1 cellular context compared by ENCODE assay signal in the genomic region with DNA sequence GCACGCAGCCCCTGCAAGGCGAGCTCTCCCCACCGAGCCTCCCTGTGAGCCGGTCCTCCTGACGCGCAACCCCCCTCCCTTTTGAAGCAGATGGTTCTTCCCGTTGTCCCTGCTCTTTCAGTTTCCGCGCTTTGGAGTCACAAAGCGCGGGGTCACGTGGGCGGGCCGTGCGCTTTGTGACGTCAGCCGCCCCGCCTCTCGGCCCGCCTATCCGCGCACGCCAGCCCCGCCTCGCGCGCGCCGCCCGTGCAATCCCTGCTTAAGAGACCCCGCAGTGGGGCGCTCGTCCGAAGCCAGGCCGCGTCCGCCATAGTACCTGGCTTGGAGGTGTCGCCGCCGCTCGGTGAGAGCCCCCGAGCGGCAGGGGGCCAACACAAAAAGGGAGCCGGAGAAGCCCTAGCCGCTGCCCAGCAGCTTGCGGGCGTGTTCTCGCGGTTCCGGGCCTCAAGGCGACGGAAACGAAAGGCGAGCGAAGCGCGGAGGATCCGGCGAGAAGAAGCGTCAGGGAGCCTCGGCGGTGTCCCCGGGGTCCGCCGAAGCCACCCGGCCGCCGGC.
TF ChIP-seq lines count a peak whose summit lies in the region.

A gene with protein sequence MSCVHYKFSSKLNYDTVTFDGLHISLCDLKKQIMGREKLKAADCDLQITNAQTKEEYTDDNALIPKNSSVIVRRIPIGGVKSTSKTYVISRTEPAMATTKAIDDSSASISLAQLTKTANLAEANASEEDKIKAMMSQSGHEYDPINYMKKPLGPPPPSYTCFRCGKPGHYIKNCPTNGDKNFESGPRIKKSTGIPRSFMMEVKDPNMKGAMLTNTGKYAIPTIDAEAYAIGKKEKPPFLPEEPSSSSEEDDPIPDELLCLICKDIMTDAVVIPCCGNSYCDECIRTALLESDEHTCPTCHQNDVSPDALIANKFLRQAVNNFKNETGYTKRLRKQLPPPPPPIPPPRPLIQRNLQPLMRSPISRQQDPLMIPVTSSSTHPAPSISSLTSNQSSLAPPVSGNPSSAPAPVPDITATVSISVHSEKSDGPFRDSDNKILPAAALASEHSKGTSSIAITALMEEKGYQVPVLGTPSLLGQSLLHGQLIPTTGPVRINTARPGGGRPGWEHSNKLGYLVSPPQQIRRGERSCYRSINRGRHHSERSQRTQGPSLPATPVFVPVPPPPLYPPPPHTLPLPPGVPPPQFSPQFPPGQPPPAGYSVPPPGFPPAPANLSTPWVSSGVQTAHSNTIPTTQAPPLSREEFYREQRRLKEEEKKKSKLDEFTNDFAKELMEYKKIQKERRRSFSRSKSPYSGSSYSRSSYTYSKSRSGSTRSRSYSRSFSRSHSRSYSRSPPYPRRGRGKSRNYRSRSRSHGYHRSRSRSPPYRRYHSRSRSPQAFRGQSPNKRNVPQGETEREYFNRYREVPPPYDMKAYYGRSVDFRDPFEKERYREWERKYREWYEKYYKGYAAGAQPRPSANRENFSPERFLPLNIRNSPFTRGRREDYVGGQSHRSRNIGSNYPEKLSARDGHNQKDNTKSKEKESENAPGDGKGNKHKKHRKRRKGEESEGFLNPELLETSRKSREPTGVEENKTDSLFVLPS (N-terminal part only) (plus strand): TSS at position 272 of the 555 bp plus-strand sequence. CDS start 1,061 bp downstream, outside the sequence.

TF ChIP-seq in HepG2, 621 proteins besides CTCF, POLR2A, EP300 and RAD21 (continued from another document and continues in another):
- TF ChIP-seq PTBP1 (IDR thresholded peaks at IDR 0.05; ENCODE audit: low read depth, low read length, poor library complexity, severe bottlenecking) (peak; percentile 82), ZFP62 (CRISPR knock-in tag; IDR thresholded peaks at IDR 0.05) (no peak), ZNF670 (CRISPR knock-in tag; IDR thresholded peaks at IDR 0.05; ENCODE audit: borderline replicate concordance) (peak; percentile 97), MATR3 (CRISPR knock-in tag; IDR thresholded peaks at IDR 0.05) (no peak; the same call in 1 of the 2 replicates), ZNF282 (IDR thresholded peaks at IDR 0.05; ENCODE audit: partially characterized antibody) (no peak), ZNF788 (CRISPR knock-in tag; IDR thresholded peaks at IDR 0.05; ENCODE audit: borderline replicate concordance) (peak; percentile 86), ZNF160 (CRISPR knock-in tag; IDR thresholded peaks at IDR 0.05) (no peak; the same call in 1 of the 2 replicates), ZNF501 (CRISPR knock-in tag; IDR thresholded peaks at IDR 0.05) (peak; percentile 95), ZNF138 (CRISPR knock-in tag; IDR thresholded peaks at IDR 0.05; ENCODE audit: low read depth) (peak; percentile 82; the same call in 1 of the 2 replicates), HOXD1 (CRISPR knock-in tag; IDR thresholded peaks at IDR 0.05) (no peak), ZNF234 (CRISPR knock-in tag; conservative IDR thresholded peaks at IDR 0.05) (no peak), CEBPG (CRISPR knock-in tag; IDR thresholded peaks at IDR 0.05) (peak; percentile 54), ZNF33B (CRISPR knock-in tag; IDR thresholded peaks at IDR 0.05) (peak; percentile 96), SMC3 (IDR thresholded peaks at IDR 0.05; ENCODE audit: low read length) (no peak), NR2F1 (CRISPR knock-in tag; IDR thresholded peaks at IDR 0.05) (peak; percentile 11 to 66; a peak in 1 of 4 replicates), BCL6 (CRISPR knock-in tag; IDR thresholded peaks at IDR 0.05) (peak; percentile 65), NR2F2 (IDR thresholded peaks at IDR 0.05; ENCODE audit: borderline replicate concordance, low read depth) (peak; percentile 55; the same call in 1 of the 2 replicates), ZNF256 (CRISPR knock-in tag; conservative IDR thresholded peaks at IDR 0.05) (no peak), GATAD1 (CRISPR knock-in tag; IDR thresholded peaks at IDR 0.05) (peak; percentile 70), REL (CRISPR knock-in tag; conservative IDR thresholded peaks at IDR 0.05) (no peak; the same call in 1 of the 2 replicates), ZNF652 (CRISPR knock-in tag; IDR thresholded peaks at IDR 0.05; ENCODE audit: borderline replicate concordance, low read depth) (no peak; the same call in 1 of the 2 replicates), ZNF350 (CRISPR knock-in tag; IDR thresholded peaks at IDR 0.05; ENCODE audit: borderline replicate concordance, low read depth) (0 out of 2 replicates have a peak, but pooled peaks have one; percentile 78), POGZ (CRISPR knock-in tag; IDR thresholded peaks at IDR 0.05) (peak; percentile 93), DPF2 (CRISPR knock-in tag; IDR thresholded peaks at IDR 0.05; ENCODE audit: borderline replicate concordance, low read depth) (no peak), MAFK (conservative IDR thresholded peaks at IDR 0.05 in 1 of 2, IDR thresholded peaks at IDR 0.05 in 1 of 2; ENCODE audit: low read length in 2 of 2) (no peak; a peak in 1 of 4 replicates)
- TF ChIP-seq, protein P1, sequence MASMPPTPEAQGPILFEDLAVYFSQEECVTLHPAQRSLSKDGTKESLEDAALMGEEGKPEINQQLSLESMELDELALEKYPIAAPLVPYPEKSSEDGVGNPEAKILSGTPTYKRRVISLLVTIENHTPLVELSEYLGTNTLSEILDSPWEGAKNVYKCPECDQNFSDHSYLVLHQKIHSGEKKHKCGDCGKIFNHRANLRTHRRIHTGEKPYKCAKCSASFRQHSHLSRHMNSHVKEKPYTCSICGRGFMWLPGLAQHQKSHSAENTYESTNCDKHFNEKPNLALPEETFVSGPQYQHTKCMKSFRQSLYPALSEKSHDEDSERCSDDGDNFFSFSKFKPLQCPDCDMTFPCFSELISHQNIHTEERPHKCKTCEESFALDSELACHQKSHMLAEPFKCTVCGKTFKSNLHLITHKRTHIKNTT (CRISPR knock-in tag; IDR thresholded peaks at IDR 0.05) = no peak
- TF ChIP-seq, protein P2, sequence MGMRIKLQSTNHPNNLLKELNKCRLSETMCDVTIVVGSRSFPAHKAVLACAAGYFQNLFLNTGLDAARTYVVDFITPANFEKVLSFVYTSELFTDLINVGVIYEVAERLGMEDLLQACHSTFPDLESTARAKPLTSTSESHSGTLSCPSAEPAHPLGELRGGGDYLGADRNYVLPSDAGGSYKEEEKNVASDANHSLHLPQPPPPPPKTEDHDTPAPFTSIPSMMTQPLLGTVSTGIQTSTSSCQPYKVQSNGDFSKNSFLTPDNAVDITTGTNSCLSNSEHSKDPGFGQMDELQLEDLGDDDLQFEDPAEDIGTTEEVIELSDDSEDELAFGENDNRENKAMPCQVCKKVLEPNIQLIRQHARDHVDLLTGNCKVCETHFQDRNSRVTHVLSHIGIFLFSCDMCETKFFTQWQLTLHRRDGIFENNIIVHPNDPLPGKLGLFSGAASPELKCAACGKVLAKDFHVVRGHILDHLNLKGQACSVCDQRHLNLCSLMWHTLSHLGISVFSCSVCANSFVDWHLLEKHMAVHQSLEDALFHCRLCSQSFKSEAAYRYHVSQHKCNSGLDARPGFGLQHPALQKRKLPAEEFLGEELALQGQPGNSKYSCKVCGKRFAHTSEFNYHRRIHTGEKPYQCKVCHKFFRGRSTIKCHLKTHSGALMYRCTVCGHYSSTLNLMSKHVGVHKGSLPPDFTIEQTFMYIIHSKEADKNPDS (CRISPR knock-in tag; IDR thresholded peaks at IDR 0.05) = peak; percentile 90
- TF ChIP-seq, protein P3, sequence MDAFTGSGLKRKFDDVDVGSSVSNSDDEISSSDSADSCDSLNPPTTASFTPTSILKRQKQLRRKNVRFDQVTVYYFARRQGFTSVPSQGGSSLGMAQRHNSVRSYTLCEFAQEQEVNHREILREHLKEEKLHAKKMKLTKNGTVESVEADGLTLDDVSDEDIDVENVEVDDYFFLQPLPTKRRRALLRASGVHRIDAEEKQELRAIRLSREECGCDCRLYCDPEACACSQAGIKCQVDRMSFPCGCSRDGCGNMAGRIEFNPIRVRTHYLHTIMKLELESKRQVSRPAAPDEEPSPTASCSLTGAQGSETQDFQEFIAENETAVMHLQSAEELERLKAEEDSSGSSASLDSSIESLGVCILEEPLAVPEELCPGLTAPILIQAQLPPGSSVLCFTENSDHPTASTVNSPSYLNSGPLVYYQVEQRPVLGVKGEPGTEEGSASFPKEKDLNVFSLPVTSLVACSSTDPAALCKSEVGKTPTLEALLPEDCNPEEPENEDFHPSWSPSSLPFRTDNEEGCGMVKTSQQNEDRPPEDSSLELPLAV (CRISPR knock-in tag; conservative IDR thresholded peaks at IDR 0.05; ENCODE audit: low read depth) = no peak; the same call in 1 of the 2 replicates
- TF ChIP-seq, protein P4, sequence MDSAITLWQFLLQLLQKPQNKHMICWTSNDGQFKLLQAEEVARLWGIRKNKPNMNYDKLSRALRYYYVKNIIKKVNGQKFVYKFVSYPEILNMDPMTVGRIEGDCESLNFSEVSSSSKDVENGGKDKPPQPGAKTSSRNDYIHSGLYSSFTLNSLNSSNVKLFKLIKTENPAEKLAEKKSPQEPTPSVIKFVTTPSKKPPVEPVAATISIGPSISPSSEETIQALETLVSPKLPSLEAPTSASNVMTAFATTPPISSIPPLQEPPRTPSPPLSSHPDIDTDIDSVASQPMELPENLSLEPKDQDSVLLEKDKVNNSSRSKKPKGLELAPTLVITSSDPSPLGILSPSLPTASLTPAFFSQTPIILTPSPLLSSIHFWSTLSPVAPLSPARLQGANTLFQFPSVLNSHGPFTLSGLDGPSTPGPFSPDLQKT (CRISPR knock-in tag; IDR thresholded peaks at IDR 0.05; ENCODE audit: borderline replicate concordance) = no peak
- TF ChIP-seq, protein P5, sequence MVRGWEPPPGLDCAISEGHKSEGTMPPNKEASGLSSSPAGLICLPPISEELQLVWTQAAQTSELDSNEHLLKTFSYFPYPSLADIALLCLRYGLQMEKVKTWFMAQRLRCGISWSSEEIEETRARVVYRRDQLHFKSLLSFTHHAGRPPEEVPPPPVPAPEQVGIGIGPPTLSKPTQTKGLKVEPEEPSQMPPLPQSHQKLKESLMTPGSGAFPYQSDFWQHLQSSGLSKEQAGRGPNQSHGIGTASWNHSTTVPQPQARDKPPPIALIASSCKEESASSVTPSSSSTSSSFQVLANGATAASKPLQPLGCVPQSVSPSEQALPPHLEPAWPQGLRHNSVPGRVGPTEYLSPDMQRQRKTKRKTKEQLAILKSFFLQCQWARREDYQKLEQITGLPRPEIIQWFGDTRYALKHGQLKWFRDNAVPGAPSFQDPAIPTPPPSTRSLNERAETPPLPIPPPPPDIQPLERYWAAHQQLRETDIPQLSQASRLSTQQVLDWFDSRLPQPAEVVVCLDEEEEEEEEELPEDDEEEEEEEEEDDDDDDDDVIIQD (CRISPR knock-in tag; IDR thresholded peaks at IDR 0.05; ENCODE audit: low read depth) = peak; percentile 93
- TF ChIP-seq, protein P6, sequence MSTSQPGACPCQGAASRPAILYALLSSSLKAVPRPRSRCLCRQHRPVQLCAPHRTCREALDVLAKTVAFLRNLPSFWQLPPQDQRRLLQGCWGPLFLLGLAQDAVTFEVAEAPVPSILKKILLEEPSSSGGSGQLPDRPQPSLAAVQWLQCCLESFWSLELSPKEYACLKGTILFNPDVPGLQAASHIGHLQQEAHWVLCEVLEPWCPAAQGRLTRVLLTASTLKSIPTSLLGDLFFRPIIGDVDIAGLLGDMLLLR (CRISPR knock-in tag; IDR thresholded peaks at IDR 0.05) = no peak; the same call in 1 of the 2 replicates
- TF ChIP-seq, protein P7, sequence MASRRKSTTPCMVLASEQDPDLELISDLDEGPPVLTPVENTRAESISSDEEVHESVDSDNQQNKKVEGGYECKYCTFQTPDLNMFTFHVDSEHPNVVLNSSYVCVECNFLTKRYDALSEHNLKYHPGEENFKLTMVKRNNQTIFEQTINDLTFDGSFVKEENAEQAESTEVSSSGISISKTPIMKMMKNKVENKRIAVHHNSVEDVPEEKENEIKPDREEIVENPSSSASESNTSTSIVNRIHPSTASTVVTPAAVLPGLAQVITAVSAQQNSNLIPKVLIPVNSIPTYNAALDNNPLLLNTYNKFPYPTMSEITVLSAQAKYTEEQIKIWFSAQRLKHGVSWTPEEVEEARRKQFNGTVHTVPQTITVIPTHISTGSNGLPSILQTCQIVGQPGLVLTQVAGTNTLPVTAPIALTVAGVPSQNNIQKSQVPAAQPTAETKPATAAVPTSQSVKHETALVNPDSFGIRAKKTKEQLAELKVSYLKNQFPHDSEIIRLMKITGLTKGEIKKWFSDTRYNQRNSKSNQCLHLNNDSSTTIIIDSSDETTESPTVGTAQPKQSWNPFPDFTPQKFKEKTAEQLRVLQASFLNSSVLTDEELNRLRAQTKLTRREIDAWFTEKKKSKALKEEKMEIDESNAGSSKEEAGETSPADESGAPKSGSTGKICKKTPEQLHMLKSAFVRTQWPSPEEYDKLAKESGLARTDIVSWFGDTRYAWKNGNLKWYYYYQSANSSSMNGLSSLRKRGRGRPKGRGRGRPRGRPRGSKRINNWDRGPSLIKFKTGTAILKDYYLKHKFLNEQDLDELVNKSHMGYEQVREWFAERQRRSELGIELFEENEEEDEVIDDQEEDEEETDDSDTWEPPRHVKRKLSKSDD (CRISPR knock-in tag; IDR thresholded peaks at IDR 0.05; ENCODE audit: low read depth) = peak; percentile 90
